In the genomic region with DNA sequence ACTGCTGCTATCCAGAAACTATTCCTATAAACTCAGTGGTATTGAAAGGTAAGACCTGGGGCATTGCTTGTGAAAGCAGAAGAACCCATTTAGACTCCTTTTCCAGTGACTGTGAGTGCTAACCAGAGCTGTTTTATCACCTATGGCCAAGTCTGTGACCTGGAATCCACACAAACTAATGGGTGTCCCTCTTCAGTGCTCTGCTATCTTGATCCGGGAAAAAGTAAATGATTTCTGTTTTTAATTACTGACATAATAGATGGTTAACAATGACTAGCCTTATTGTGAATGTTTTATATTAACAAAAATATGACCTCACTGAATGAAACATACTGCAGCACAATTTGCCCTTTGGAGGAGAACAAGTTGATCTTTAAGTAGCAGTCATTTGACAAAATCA, we compare ENCODE assay signal across 35 cellular contexts.
"Had no signal": no experiment of that assay in that cellular context is flagged by ENCODE, and none has a peak within 500 bp of the region (broad histone marks: within the 10 kb centered on the region; RNA-seq: fewer than 3 reads in every experiment).

No MANE protein-coding gene starts in this region.

- H3K27ac ChIP-seq: ascending aorta, cardiac muscle cell, VCaP had no signal

- H3K4me3 ChIP-seq: ascending aorta, cardiac muscle cell had no signal

- H3K27ac Mint-ChIP-seq: activated B cell treated with CpG ODN at 0.5 μM for 24 hours; activated CD4-positive, alpha-beta memory T cell treated with anti-CD3 and anti-CD28 coated beads for 36 hours; activated CD4-positive, alpha-beta T cell treated with anti-CD3 and anti-CD28 coated beads, Interleukin-2, amount 10 ng/mL, durations not matched to agents 24 days and 14 days; activated CD8-positive, alpha-beta memory T cell treated with anti-CD3 and anti-CD28 coated beads, Interleukin-2, amount 10 ng/mL, durations not matched to agents 7 days and 5 days; activated CD8-positive, alpha-beta T cell treated with anti-CD3 and anti-CD28 coated beads for 36 hours; activated naive CD4-positive, alpha-beta T cell treated with anti-CD3 and anti-CD28 coated beads, Interleukin-2, amount 10 ng/mL, durations not matched to agents 7 days and 5 days; activated naive CD4-positive, alpha-beta T cell treated with anti-CD3 and anti-CD28 coated beads, Interleukin-2, amount 50 U/mL, for 24 hours; activated naive CD8-positive, alpha-beta T cell; activated naive CD8-positive, alpha-beta T cell treated with anti-CD3 and anti-CD28 coated beads, Interleukin-2, amount 10 ng/mL, durations not matched to agents 7 days and 5 days; activated naive CD8-positive, alpha-beta T cell treated with anti-CD3 and anti-CD28 coated beads, Interleukin-2, amount 50 U/mL, for 24 hours; activated T-cell treated with anti-CD3 and anti-CD28 coated beads, Interleukin-2, amount 50 U/mL, for 24 hours; activated T-helper 2 cell treated with anti-CD3 and anti-CD28 coated beads, Interferon-gamma antibody, Interleukin-2, Interleukin-4, amounts not matched to agents 10 μg/mL and 5 μg/mL and 100 μg/mL, durations not matched to agents 14 hours and 24 hours and 36 hours; brain; T-helper 1 cell treated with Interleukin-12 subunit alpha and Interleukin-12 subunit beta and Interleukin-4 antibody, amounts not matched to agents 30 μg/mL and 1 μg/mL, for 36 hours; T-helper 2 cell treated with Interferon-gamma antibody and Interleukin-4, amounts not matched to agents 5 μg/mL and 100 μg/mL, for 36 hours had no signal

- H3K27me3 Mint-ChIP-seq: activated B cell treated with CpG ODN at 0.5 μM for 24 hours; activated CD4-positive, alpha-beta memory T cell treated with anti-CD3 and anti-CD28 coated beads for 36 hours; activated CD4-positive, alpha-beta T cell treated with anti-CD3 and anti-CD28 coated beads, Interleukin-2, amount 10 ng/mL, durations not matched to agents 24 days and 14 days; activated CD8-positive, alpha-beta memory T cell treated with anti-CD3 and anti-CD28 coated beads, Interleukin-2, amount 10 ng/mL, durations not matched to agents 7 days and 5 days; activated CD8-positive, alpha-beta T cell treated with anti-CD3 and anti-CD28 coated beads for 36 hours; activated naive CD4-positive, alpha-beta T cell treated with anti-CD3 and anti-CD28 coated beads, Interleukin-2, amount 10 ng/mL, durations not matched to agents 7 days and 5 days; activated naive CD4-positive, alpha-beta T cell treated with anti-CD3 and anti-CD28 coated beads, Interleukin-2, amount 50 U/mL, for 24 hours; activated naive CD8-positive, alpha-beta T cell; activated naive CD8-positive, alpha-beta T cell treated with anti-CD3 and anti-CD28 coated beads, Interleukin-2, amount 10 ng/mL, durations not matched to agents 7 days and 5 days; activated naive CD8-positive, alpha-beta T cell treated with anti-CD3 and anti-CD28 coated beads, Interleukin-2, amount 50 U/mL, for 24 hours; activated T-cell treated with anti-CD3 and anti-CD28 coated beads, Interleukin-2, amount 50 U/mL, for 24 hours; brain; central memory CD8-positive, alpha-beta T cell had no signal

- H3K9me3 Mint-ChIP-seq: activated B cell treated with CpG ODN at 0.5 μM for 24 hours; activated CD4-positive, alpha-beta T cell treated with anti-CD3 and anti-CD28 coated beads, Interleukin-2, amount 10 ng/mL, durations not matched to agents 24 days and 14 days; activated CD8-positive, alpha-beta T cell treated with anti-CD3 and anti-CD28 coated beads for 36 hours; brain; T-helper 1 cell treated with Interleukin-12 subunit alpha and Interleukin-12 subunit beta and Interleukin-4 antibody, amounts not matched to agents 30 μg/mL and 1 μg/mL, for 36 hours; T-helper 2 cell treated with Interferon-gamma antibody and Interleukin-4, amounts not matched to agents 5 μg/mL and 100 μg/mL, for 36 hours had no signal

- H3K36me3 Mint-ChIP-seq: activated CD4-positive, alpha-beta memory T cell treated with anti-CD3 and anti-CD28 coated beads for 36 hours; activated CD8-positive, alpha-beta memory T cell treated with anti-CD3 and anti-CD28 coated beads, Interleukin-2, amount 10 ng/mL, durations not matched to agents 7 days and 5 days; activated naive CD4-positive, alpha-beta T cell treated with anti-CD3 and anti-CD28 coated beads, Interleukin-2, amount 10 ng/mL, durations not matched to agents 7 days and 5 days; activated naive CD4-positive, alpha-beta T cell treated with anti-CD3 and anti-CD28 coated beads, Interleukin-2, amount 50 U/mL, for 24 hours; activated naive CD8-positive, alpha-beta T cell; activated naive CD8-positive, alpha-beta T cell treated with anti-CD3 and anti-CD28 coated beads, Interleukin-2, amount 10 ng/mL, durations not matched to agents 7 days and 5 days; brain had no signal

- H3K9me3 ChIP-seq: ascending aorta had no signal

- DNase-seq: activated B cell treated with CpG ODN at 0.5 μM for 24 hours; activated CD4-positive, alpha-beta memory T cell treated with anti-CD3 and anti-CD28 coated beads for 36 hours; activated CD4-positive, alpha-beta T cell treated with anti-CD3 and anti-CD28 coated beads for 4 hours; activated CD4-positive, alpha-beta T cell treated with anti-CD3 and anti-CD28 coated beads, Interleukin-2, amount 10 ng/mL, durations not matched to agents 24 days and 14 days; activated CD4-positive, alpha-beta T cell treated with anti-CD3 and anti-CD28 coated beads, Interleukin-2, amount 50 U/mL, for 1 hour; activated CD4-positive, alpha-beta T cell treated with anti-CD3 and anti-CD28 coated beads, Interleukin-2, amount 50 U/mL, for 4 hours; activated CD4-positive, CD25-positive, alpha-beta regulatory T cell treated with anti-CD3 and anti-CD28 coated beads, Interleukin-2, amount 50 U/mL, for 72 hours; activated CD8-positive, alpha-beta memory T cell treated with anti-CD3 and anti-CD28 coated beads, Interleukin-2, amount 10 ng/mL, durations not matched to agents 7 days and 5 days; activated CD8-positive, alpha-beta memory T cell treated with anti-CD3 and anti-CD28 coated beads, Interleukin-2, amount 50 U/mL, for 48 hours; activated CD8-positive, alpha-beta T cell treated with anti-CD3 and anti-CD28 coated beads for 36 hours; activated effector memory CD4-positive, alpha-beta T cell treated with Interleukin-2 at 50 U/mL for 16 hours; activated gamma-delta T cell; activated naive CD4-positive, alpha-beta T cell treated with anti-CD3 and anti-CD28 coated beads, Interleukin-2, amount 10 ng/mL, durations not matched to agents 7 days and 5 days; activated naive CD4-positive, alpha-beta T cell treated with Interleukin-2 at 50 U/mL for 16 hours; activated naive CD8-positive, alpha-beta T cell treated with anti-CD3 and anti-CD28 coated beads, Interleukin-2, amount 10 ng/mL, durations not matched to agents 7 days and 5 days; activated naive CD8-positive, alpha-beta T cell treated with anti-CD3 and anti-CD28 coated beads, Interleukin-2, amount 50 U/mL, for 24 hours; activated T-cell treated with anti-CD3 and anti-CD28 coated beads, Interleukin-2, amount 50 U/mL, for 24 hours; activated T-cell treated with anti-CD3 and anti-CD28 coated beads, Interleukin-2, amount 50 U/mL, for 48 hours; amygdala; anterior cingulate cortex; caudate nucleus; cerebellar nuclear complex; T-helper 1 cell; T-helper 2 cell; T-helper 9 cell had no signal

- H3K4me1 ChIP-seq: ascending aorta had no signal

- H3K27me3 ChIP-seq: ascending aorta, cardiac muscle cell had no signal

- H3K4me3 Mint-ChIP-seq: activated B cell treated with CpG ODN at 0.5 μM for 24 hours; activated CD4-positive, alpha-beta memory T cell treated with anti-CD3 and anti-CD28 coated beads for 36 hours; activated CD4-positive, alpha-beta T cell treated with anti-CD3 and anti-CD28 coated beads, Interleukin-2, amount 10 ng/mL, durations not matched to agents 24 days and 14 days; activated CD8-positive, alpha-beta memory T cell treated with anti-CD3 and anti-CD28 coated beads, Interleukin-2, amount 10 ng/mL, durations not matched to agents 7 days and 5 days; activated CD8-positive, alpha-beta T cell treated with anti-CD3 and anti-CD28 coated beads for 36 hours; activated naive CD4-positive, alpha-beta T cell treated with anti-CD3 and anti-CD28 coated beads, Interleukin-2, amount 10 ng/mL, durations not matched to agents 7 days and 5 days; activated naive CD4-positive, alpha-beta T cell treated with anti-CD3 and anti-CD28 coated beads, Interleukin-2, amount 50 U/mL, for 24 hours; activated naive CD8-positive, alpha-beta T cell; activated naive CD8-positive, alpha-beta T cell treated with anti-CD3 and anti-CD28 coated beads, Interleukin-2, amount 10 ng/mL, durations not matched to agents 7 days and 5 days; activated naive CD8-positive, alpha-beta T cell treated with anti-CD3 and anti-CD28 coated beads, Interleukin-2, amount 50 U/mL, for 24 hours; activated T-cell treated with anti-CD3 and anti-CD28 coated beads, Interleukin-2, amount 50 U/mL, for 24 hours; brain; central memory CD8-positive, alpha-beta T cell; T-helper 1 cell treated with Interleukin-12 subunit alpha and Interleukin-12 subunit beta and Interleukin-4 antibody, amounts not matched to agents 30 μg/mL and 1 μg/mL, for 36 hours; T-helper 2 cell treated with Interferon-gamma antibody and Interleukin-4, amounts not matched to agents 5 μg/mL and 100 μg/mL, for 36 hours had no signal

- ATAC-seq: activated CD8-positive, alpha-beta memory T cell treated with anti-CD3 and anti-CD28 coated beads, Interleukin-2, amount 10 ng/mL, durations not matched to agents 7 days and 5 days; activated CD8-positive, alpha-beta T cell treated with anti-CD3 and anti-CD28 coated beads for 36 hours; activated naive CD8-positive, alpha-beta T cell treated with anti-CD3 and anti-CD28 coated beads, Interleukin-2, amount 50 U/mL, for 24 hours had no signal

- H3K4me1 Mint-ChIP-seq: activated B cell treated with CpG ODN at 0.5 μM for 24 hours; activated CD4-positive, alpha-beta T cell treated with anti-CD3 and anti-CD28 coated beads, Interleukin-2, amount 10 ng/mL, durations not matched to agents 24 days and 14 days; activated CD8-positive, alpha-beta memory T cell treated with anti-CD3 and anti-CD28 coated beads, Interleukin-2, amount 10 ng/mL, durations not matched to agents 7 days and 5 days; activated naive CD4-positive, alpha-beta T cell treated with anti-CD3 and anti-CD28 coated beads, Interleukin-2, amount 10 ng/mL, durations not matched to agents 7 days and 5 days; activated naive CD4-positive, alpha-beta T cell treated with anti-CD3 and anti-CD28 coated beads, Interleukin-2, amount 50 U/mL, for 24 hours; activated naive CD8-positive, alpha-beta T cell treated with anti-CD3 and anti-CD28 coated beads, Interleukin-2, amount 10 ng/mL, durations not matched to agents 7 days and 5 days; activated naive CD8-positive, alpha-beta T cell treated with anti-CD3 and anti-CD28 coated beads, Interleukin-2, amount 50 U/mL, for 24 hours; brain; central memory CD8-positive, alpha-beta T cell had no signal

- H3K36me3 ChIP-seq: ascending aorta, cardiac muscle cell had no signal
